Comparison of ENCODE assay signal across 24 cellular contexts in genomic region chr1:40823345-40823744, GRCh38. TPM values are rescaled to one million over a fixed set of nuclear protein-coding genes. Genes with fewer than 3 reads are reported as not detected.
"Had no signal": no experiment of that assay in that cellular context is flagged by ENCODE, and none has a peak within 500 bp of the region (broad histone marks: within the 10 kb centered on the region; RNA-seq: fewer than 3 reads in every experiment).

No MANE protein-coding gene starts in this region.

- H3K9me3 Mint-ChIP-seq: activated naive CD4-positive, alpha-beta T cell treated with anti-CD3 and anti-CD28 coated beads for 36 hours; dendritic cell treated with granulocyte-macrophage colony-stimulating factor and Interleukin-4, amounts not matched to agents 40 ng/mL and 50 ng/mL, for 4 days; immature natural killer cell; naive thymus-derived CD4-positive, alpha-beta T cell; stimulated activated naive B cell treated with anti-CD40 and anti-IgM and Interleukin-4, amounts not matched to agents 10 μg/mL and 1 μg/mL and 100 μg/mL, for 72 hours had no signal

- DNase-seq: activated CD4-positive, alpha-beta T cell treated with anti-CD3 and anti-CD28 coated beads, Interleukin-2, amount 50 U/mL, for 4 hours; activated effector memory CD4-positive, alpha-beta T cell treated with Interleukin-2 at 50 U/mL for 16 hours; activated naive CD4-positive, alpha-beta T cell treated with anti-CD3 and anti-CD28 coated beads for 36 hours; activated T-cell treated with anti-CD3 and anti-CD28 coated beads, Interleukin-2, amount 50 U/mL, for 48 hours; effector CD4-positive, alpha-beta T cell; erythroblast; foreskin keratinocyte; glutamatergic neuron; immature natural killer cell; kidney glomerular epithelial cell; left ventricle myocardium inferior; naive thymus-derived CD4-positive, alpha-beta T cell; sigmoid colon; stimulated activated CD4-positive, alpha-beta T cell treated with anti-CD3 and anti-CD28 coated beads, Interleukin-15, amount 100 ng/mL, for 24 hours; stimulated activated naive B cell treated with anti-CD40 and anti-IgM and Interleukin-4, amounts not matched to agents 10 μg/mL and 1 μg/mL and 100 μg/mL, for 72 hours; T-helper 1 cell; T-helper 9 cell; trophoblast cell had no signal

- H3K27ac Mint-ChIP-seq: activated naive CD4-positive, alpha-beta T cell treated with anti-CD3 and anti-CD28 coated beads for 36 hours; brain; dendritic cell treated with granulocyte-macrophage colony-stimulating factor and Interleukin-4, amounts not matched to agents 40 ng/mL and 50 ng/mL, for 4 days; immature natural killer cell; naive thymus-derived CD4-positive, alpha-beta T cell; stimulated activated naive B cell treated with anti-CD40 and anti-IgM and Interleukin-4, amounts not matched to agents 10 μg/mL and 1 μg/mL and 100 μg/mL, for 72 hours had no signal

- H3K4me3 Mint-ChIP-seq: activated naive CD4-positive, alpha-beta T cell treated with anti-CD3 and anti-CD28 coated beads for 36 hours; brain; dendritic cell treated with granulocyte-macrophage colony-stimulating factor and Interleukin-4, amounts not matched to agents 40 ng/mL and 50 ng/mL, for 4 days; immature natural killer cell; naive thymus-derived CD4-positive, alpha-beta T cell; stimulated activated naive B cell treated with anti-CD40 and anti-IgM and Interleukin-4, amounts not matched to agents 10 μg/mL and 1 μg/mL and 100 μg/mL, for 72 hours had no signal

- H3K27me3 Mint-ChIP-seq: naive thymus-derived CD4-positive, alpha-beta T cell had no signal

- H3K36me3 Mint-ChIP-seq: brain; immature natural killer cell; naive thymus-derived CD4-positive, alpha-beta T cell; stimulated activated naive B cell treated with anti-CD40 and anti-IgM and Interleukin-4, amounts not matched to agents 10 μg/mL and 1 μg/mL and 100 μg/mL, for 72 hours had no signal

- H3K4me1 ChIP-seq: foreskin keratinocyte had no signal

- H3K27ac ChIP-seq: foreskin keratinocyte, hepatocyte, left ventricle myocardium inferior, vagina had no signal

- H3K27me3 ChIP-seq: sigmoid colon, vagina had no signal

- ATAC-seq: foreskin keratinocyte; naive thymus-derived CD4-positive, alpha-beta T cell; stimulated activated naive B cell treated with anti-CD40 and anti-IgM and Interleukin-4, amounts not matched to agents 10 μg/mL and 1 μg/mL and 100 μg/mL, for 72 hours had no signal

- H3K9me3 ChIP-seq: left ventricle myocardium inferior, sigmoid colon, vagina had no signal

- H3K4me3 ChIP-seq: hepatocyte, left ventricle myocardium inferior, sigmoid colon, smooth muscle cell, vagina had no signal

RNA-seq across cellular contexts. Expression of gene KCNQ4, which starts 39.8 kb away (rescaled TPM):
- total RNA-seq: foreskin keratinocyte, hepatocyte, lung microvascular endothelial cell, smooth muscle cell had no signal
- polyA plus RNA-seq: hepatocyte, immature natural killer cell had no signal
